ENCODE assay signal across 22 cellular contexts in the genomic region with DNA sequence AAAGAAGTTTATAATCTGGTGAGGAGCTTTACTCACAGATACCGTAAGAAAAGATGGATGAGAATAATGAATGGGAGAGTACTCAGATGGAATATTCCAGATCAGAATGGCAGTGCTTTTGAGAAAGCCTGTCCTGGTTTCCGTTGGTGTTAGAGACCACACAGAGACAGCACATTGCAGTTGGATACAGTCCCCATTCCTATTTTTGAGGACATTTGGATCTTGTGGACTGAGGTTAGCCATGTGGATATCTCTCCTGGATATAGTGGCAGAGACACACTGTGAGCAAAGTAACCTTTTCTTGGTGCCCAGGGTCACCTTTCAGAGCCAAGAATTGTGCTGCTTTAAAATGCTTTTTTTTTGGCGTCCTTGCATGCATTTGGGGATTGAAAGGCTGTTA.
A peak's percentile ranks its signal among the peaks of the same experiment; 100 is the strongest.
DNase-seq lines count a peak whose midpoint lies in the region; ATAC-seq and TF ChIP-seq lines count a peak whose summit lies in the region.
"Had no signal": no experiment of that assay in that cellular context is flagged by ENCODE, and none has a peak within 500 bp of the region (broad histone marks: within the 10 kb centered on the region; RNA-seq: fewer than 3 reads in every experiment).

No MANE protein-coding gene starts in this region.

- ATAC-seq in Panc1 (no peak), upper lobe of left lung (ENCODE audit: low FRiP score in 2 of 2) (no peak), mucosa of descending colon (no peak)
- ATAC-seq: activated T-helper 17 cell treated with anti-CD3 and anti-CD28 coated beads, Interleukin-2, amount 50 U/mL, for 72 hours; body of pancreas had no signal

- H3K9ac ChIP-seq in endodermal cell (ENCODE audit: extremely low read depth, low read length, poor library complexity, severe bottlenecking), result no peak overlapping the region

- WGBS in endodermal cell (ENCODE audit: insufficient coverage in 1 of 2, insufficient read length in 1 of 2), 2 experiments, result 78 to 89% methylated on average over 3 of the region's 3 CpGs
- WGBS in upper lobe of left lung, 2 donors, result 49 to 57% methylated on average over 3 of the region's 3 CpGs

- H3K36me3 Mint-ChIP-seq in endodermal cell (ENCODE audit: low read depth), result peaks cover 3% of the 10 kb centered on the region
- peaks cover 8% of the 10 kb centered on the region for H3K36me3 Mint-ChIP-seq in mesothelial cell of epicardium
- H3K36me3 Mint-ChIP-seq: activated naive CD8-positive, alpha-beta T cell; CD14-positive monocyte; naive B cell had no signal

- H3K36me3 ChIP-seq in Panc1 (ENCODE audit: control insufficient read depth, insufficient read depth, low read length) (no peaks in the 10 kb centered on the region), endodermal cell (ENCODE audit: control insufficient read depth, insufficient read depth, low read length) (peaks cover 16% of the 10 kb centered on the region), upper lobe of left lung (no peaks in the 10 kb centered on the region), mucosa of descending colon (ENCODE audit: low read depth) (no peaks in the 10 kb centered on the region)
- H3K36me3 ChIP-seq: esophagus squamous epithelium had no signal

- BruUV-seq in Panc1 (replicated peaks; lab: Mats Ljungman, UMichigan), result no TSS peak

- H3K27me3 ChIP-seq in Panc1 (ENCODE audit: control insufficient read depth, insufficient read depth, low read length) (no peaks in the 10 kb centered on the region), endodermal cell (ENCODE audit: control insufficient read depth, insufficient read depth, low read length, poor library complexity, severe bottlenecking) (no peaks in the 10 kb centered on the region), upper lobe of left lung (no peaks in the 10 kb centered on the region)
- H3K27me3 ChIP-seq: body of pancreas, esophagus squamous epithelium had no signal

- intact Hi-C loops in Panc1 (cut with micrococcal nuclease; ENCODE audit: unreplicated experiment) (loop anchor here (10.0 kb wide), 1 partner anchor 83 kb away; no protein-coding TSS in a partner anchor), mucosa of descending colon (cut with DNase I, micrococcal nuclease) (no loop called here)

- DNase-seq in Panc1 (ENCODE audit: low read depth, low spot score), result no peak
- DNase-seq in endodermal cell, result no peak
- no peak for DNase-seq in mesothelial cell of epicardium (ENCODE audit: low spot score in 2 of 2, unreplicated experiment in 2 of 2)
- no peak for DNase-seq in upper lobe of left lung
- DNase-seq in mucosa of descending colon, result no peak
- DNase-seq in DMS 273 (lab: John Stamatoyannopoulos, UW; ENCODE audit: unreplicated experiment), result no peak
- no peak for DNase-seq in kidney tubule cell (ENCODE audit: low spot score)
- DNase-seq: activated B cell treated with CpG ODN at 0.5 μM for 24 hours; activated CD4-positive, alpha-beta T cell treated with anti-CD3 and anti-CD28 coated beads, Interleukin-2, amount 50 U/mL, for 4 hours; body of pancreas; esophagus squamous epithelium; H9; Karpas-422; MV-4-11; naive B cell; NCI-H146; stimulated activated CD4-positive, alpha-beta T cell treated with anti-CD3 and anti-CD28 coated beads, Interleukin-2, amount 100 ng/mL, for 24 hours had no signal

- peaks cover 47% of the 10 kb centered on the region for H3K4me1 Mint-ChIP-seq in endodermal cell
- peaks cover 67% of the 10 kb centered on the region for H3K4me1 Mint-ChIP-seq in mesothelial cell of epicardium
- H3K4me1 Mint-ChIP-seq: activated B cell treated with CpG ODN at 0.5 μM for 24 hours; activated T-helper 17 cell treated with anti-CD3 and anti-CD28 coated beads, Interleukin-2, amount 50 U/mL, for 72 hours; naive B cell had no signal

- TF ChIP-seq CTCF in Panc1 (IDR thresholded peaks at IDR 0.05) (no peak), endodermal cell (conservative IDR thresholded peaks at IDR 0.05) (no peak), mesothelial cell of epicardium (IDR thresholded peaks at IDR 0.05; ENCODE audit: unreplicated experiment) (no peak), upper lobe of left lung (IDR thresholded peaks at IDR 0.05) (no peak), mucosa of descending colon (IDR thresholded peaks at IDR 0.05) (no peak)

- H3K9me3 ChIP-seq in Panc1 (ENCODE audit: control insufficient read depth, insufficient read depth, low read depth, low read length), result no peaks in the 10 kb centered on the region
- H3K9me3 ChIP-seq in endodermal cell (ENCODE audit: control insufficient read depth, low read length), result peaks cover 11% of the 10 kb centered on the region
- no peaks in the 10 kb centered on the region for H3K9me3 ChIP-seq in upper lobe of left lung
- no peaks in the 10 kb centered on the region for H3K9me3 ChIP-seq in mucosa of descending colon
- H3K9me3 ChIP-seq: body of pancreas, esophagus squamous epithelium had no signal

- H3K27ac Mint-ChIP-seq in endodermal cell (no peak overlapping the region), mesothelial cell of epicardium (peak overlapping the region; percentile 88)
- H3K27ac Mint-ChIP-seq: activated B cell treated with CpG ODN at 0.5 μM for 24 hours; activated naive CD8-positive, alpha-beta T cell; activated T-helper 17 cell treated with anti-CD3 and anti-CD28 coated beads, Interleukin-2, amount 50 U/mL, for 72 hours; CD14-positive monocyte had no signal

- peak overlapping the region; percentile 32; the same call in 1 of the 2 replicates for H3K27ac ChIP-seq in Panc1 (ENCODE audit: low read length)
- no peak overlapping the region for H3K27ac ChIP-seq in endodermal cell (ENCODE audit: low read depth, low read length)
- H3K27ac ChIP-seq in upper lobe of left lung, result peak overlapping the region; percentile 8 to 83 (median 40)
- H3K27ac ChIP-seq: body of pancreas, SK-N-MC had no signal

- H3K4me1 ChIP-seq in Panc1 (ENCODE audit: control insufficient read depth, insufficient read depth, low read length) (peaks cover 31% of the 10 kb centered on the region), endodermal cell (ENCODE audit: control insufficient read depth, insufficient read depth, low read length) (peaks cover 42% of the 10 kb centered on the region), upper lobe of left lung (peaks cover 24 to 42% (median 29%) of the 10 kb centered on the region in 4 donors), mucosa of descending colon (ENCODE audit: low read depth) (peaks cover 6% of the 10 kb centered on the region)

- no peak overlapping the region for H3K4me3 ChIP-seq in Panc1 (ENCODE audit: low read depth in 2 of 2, low read length in 2 of 2)
- peak overlapping the region; percentile 52 for H3K4me3 ChIP-seq in endodermal cell (ENCODE audit: low read length)
- no peak overlapping the region for H3K4me3 ChIP-seq in upper lobe of left lung
- no peak overlapping the region for H3K4me3 ChIP-seq in mucosa of descending colon
- H3K4me3 ChIP-seq: body of pancreas, esophagus squamous epithelium, SK-N-MC, skin epidermis had no signal

- TF ChIP-seq EP300 in upper lobe of left lung (IDR thresholded peaks at IDR 0.05), result no peak

- POLR2A ChIA-PET in Panc1 (lab: Charles Lee), result no interaction called here

- H3K27me3 Mint-ChIP-seq in endodermal cell (ENCODE audit: insufficient read depth) (peaks cover 2% of the 10 kb centered on the region), mesothelial cell of epicardium (ENCODE audit: low read depth) (no peaks in the 10 kb centered on the region)
- H3K27me3 Mint-ChIP-seq: activated B cell treated with CpG ODN at 0.5 μM for 24 hours; activated naive CD8-positive, alpha-beta T cell; activated T-helper 17 cell treated with anti-CD3 and anti-CD28 coated beads, Interleukin-2, amount 50 U/mL, for 72 hours; naive B cell had no signal

- H3K9me3 Mint-ChIP-seq in endodermal cell (peaks cover 8% of the 10 kb centered on the region), mesothelial cell of epicardium (no peaks in the 10 kb centered on the region)
- H3K9me3 Mint-ChIP-seq: activated T-helper 17 cell treated with anti-CD3 and anti-CD28 coated beads, Interleukin-2, amount 50 U/mL, for 72 hours had no signal

- H3K4me3 Mint-ChIP-seq in endodermal cell (no peak overlapping the region), mesothelial cell of epicardium (no peak overlapping the region)
- H3K4me3 Mint-ChIP-seq: activated B cell treated with CpG ODN at 0.5 μM for 24 hours; activated naive CD8-positive, alpha-beta T cell; activated T-helper 17 cell treated with anti-CD3 and anti-CD28 coated beads, Interleukin-2, amount 50 U/mL, for 72 hours; CD14-positive monocyte; H9; naive B cell had no signal

- TF ChIP-seq POLR2A in upper lobe of left lung (IDR thresholded peaks at IDR 0.05), result no peak

- CTCF ChIA-PET in Panc1 (lab: Charles Lee), result no interaction called here

- in situ Hi-C loops in Panc1 (cut with HindIII; ENCODE audit: low pct_unique_long_range_greater_than_20kb, low sequenced_read_pairs), result no loop called here
